8 cellular contexts compared by ENCODE assay signal in genomic region chr9:34123682-34124081, GRCh38. TPM values are rescaled to one million over a fixed set of nuclear protein-coding genes. Genes with fewer than 3 reads are reported as not detected.
A peak's percentile ranks its signal among the peaks of the same experiment; 100 is the strongest.
DNase-seq lines count a peak whose midpoint lies in the region; ATAC-seq and TF ChIP-seq lines count a peak whose summit lies in the region.

No MANE protein-coding gene starts in this region.

- no peaks in the 10 kb centered on the region for H3K27me3 Mint-ChIP-seq in activated T-helper 17 cell treated with anti-CD3 and anti-CD28 coated beads, Interleukin-2, amount 50 U/mL, for 72 hours

- ATAC-seq in GM18519 (IDR thresholded peaks at IDR 0.05; ENCODE audit: low FRiP score, unreplicated experiment): peak; percentile 35
- peak; percentile 43 for ATAC-seq in HG03460 (IDR thresholded peaks at IDR 0.05; ENCODE audit: unreplicated experiment)
- no peak for ATAC-seq in activated T-helper 17 cell treated with anti-CD3 and anti-CD28 coated beads, Interleukin-2, amount 50 U/mL, for 72 hours (replicated peaks)

- no peaks in the 10 kb centered on the region for H3K27me3 ChIP-seq in neutrophil

- H3K4me1 Mint-ChIP-seq in activated T-helper 17 cell treated with anti-CD3 and anti-CD28 coated beads, Interleukin-2, amount 50 U/mL, for 72 hours: peaks cover 41% of the 10 kb centered on the region

- H3K4me3 Mint-ChIP-seq in activated T-helper 17 cell treated with anti-CD3 and anti-CD28 coated beads, Interleukin-2, amount 50 U/mL, for 72 hours: peak overlapping the region; percentile 95

- H3K36me3 Mint-ChIP-seq in activated T-helper 17 cell treated with anti-CD3 and anti-CD28 coated beads, Interleukin-2, amount 50 U/mL, for 72 hours (ENCODE audit: low read depth): peaks cover 68% of the 10 kb centered on the region

- no peak for TF ChIP-seq CTCF in neutrophil (IDR thresholded peaks at IDR 0.05)

- DNase-seq in AG20443 (ENCODE audit: low spot score) (no peak), NCI-H510A treated with DMSO at 0.1 percent for 48 hours (lab: John Stamatoyannopoulos, UW) (no peak), NCI-H128 (lab: John Stamatoyannopoulos, UW; ENCODE audit: unreplicated experiment) (no peak)
- DNase-seq in stimulated activated CD4-positive, alpha-beta T cell treated with anti-CD3 and anti-CD28 coated beads, Interleukin-1b, Interleukin-23, amount 100 ng/mL, for 48 hours: no peak

- peak overlapping the region; percentile 84 to 99 for H3K4me3 ChIP-seq in neutrophil (ENCODE audit: low read depth in 1 of 2, low read length in 1 of 2)

- no peaks in the 10 kb centered on the region for H3K9me3 Mint-ChIP-seq in activated T-helper 17 cell treated with anti-CD3 and anti-CD28 coated beads, Interleukin-2, amount 50 U/mL, for 72 hours

- peaks cover 53 to 60% of the 10 kb centered on the region in 2 experiments for H3K4me1 ChIP-seq in neutrophil (ENCODE audit: control insufficient read depth in 1 of 2, insufficient read depth in 1 of 2, low read depth in 1 of 2, low read length in 1 of 2)

- peak overlapping the region; percentile 97 for H3K27ac ChIP-seq in neutrophil

- H3K27ac Mint-ChIP-seq in activated T-helper 17 cell treated with anti-CD3 and anti-CD28 coated beads, Interleukin-2, amount 50 U/mL, for 72 hours: peak overlapping the region; percentile 78

- peaks cover 25% of the 10 kb centered on the region for H3K36me3 ChIP-seq in neutrophil

- H3K9me3 ChIP-seq in neutrophil: no peaks in the 10 kb centered on the region

RNA-seq across cellular contexts. Expression of gene DCAF12, which starts 2.8 kb away (rescaled TPM):
- total RNA-seq in activated T-helper 17 cell treated with anti-CD3 and anti-CD28 coated beads, Interleukin-2, amount 50 U/mL, for 72 hours: 10 to 100 TPM; 30.4 to 36.6 TPM

RNA-seq across cellular contexts. Expression of gene UBAP1, which starts 55.2 kb away (rescaled TPM):
- total RNA-seq in activated T-helper 17 cell treated with anti-CD3 and anti-CD28 coated beads, Interleukin-2, amount 50 U/mL, for 72 hours: 10 to 100 TPM; 39.7 to 46.5 TPM
